6 cellular contexts compared by ENCODE assay signal in the genomic region with DNA sequence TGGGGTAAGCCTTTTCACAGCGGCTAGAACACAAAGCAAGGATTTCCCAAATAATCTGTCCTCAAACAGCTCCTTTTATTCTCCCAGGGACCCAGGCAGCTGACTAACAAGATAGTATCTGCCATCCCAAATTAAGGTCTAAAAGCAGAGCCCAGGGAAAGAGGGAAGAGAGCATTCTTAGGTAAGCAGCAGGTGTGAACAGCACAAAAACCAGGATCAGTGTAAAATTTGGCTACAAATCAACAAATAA.
"Had no signal": no experiment of that assay in that cellular context is flagged by ENCODE, and none has a peak within 500 bp of the region (broad histone marks: within the 10 kb centered on the region; RNA-seq: fewer than 3 reads in every experiment).

No MANE protein-coding gene starts in this region.

- H3K36me3 Mint-ChIP-seq: IgD-negative memory B cell had no signal

- H3K4me3 Mint-ChIP-seq: IgD-negative memory B cell had no signal

- H3K27ac ChIP-seq: HL-60 had no signal

- H3K27ac Mint-ChIP-seq: IgD-negative memory B cell had no signal

- H3K4me3 ChIP-seq: K562 had no signal

- H3K4me1 Mint-ChIP-seq: IgD-negative memory B cell had no signal

- H3K9me3 Mint-ChIP-seq: IgD-negative memory B cell had no signal

- H3K27me3 Mint-ChIP-seq: IgD-negative memory B cell had no signal

- ATAC-seq: HepG2, K562 had no signal

- DNase-seq: IMR-90, KG1 had no signal
